ENCODE assay signal across 10 cellular contexts in the genomic region with DNA sequence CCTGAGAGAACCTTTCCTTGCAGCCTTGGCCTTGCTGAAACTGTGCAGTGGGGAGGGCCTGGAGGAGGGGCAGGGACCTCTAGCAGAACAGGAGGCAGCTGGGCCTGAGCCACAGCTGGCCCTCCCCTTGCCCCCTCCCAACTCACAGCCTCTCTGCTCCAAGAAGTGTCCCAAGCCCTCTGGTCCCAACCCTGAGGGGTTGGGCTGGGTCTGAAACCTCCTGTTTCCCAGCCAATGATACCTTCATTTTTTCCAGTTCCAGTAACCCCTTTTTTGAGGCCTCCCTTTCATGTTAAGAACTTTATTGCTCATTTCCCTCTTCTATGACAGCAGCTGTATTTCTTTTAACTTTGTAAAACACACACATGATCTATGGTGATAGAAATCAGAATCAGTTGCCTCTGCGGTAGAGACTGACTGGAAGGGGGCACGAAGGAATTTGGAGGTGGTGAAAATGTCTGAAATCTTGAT. TPM values are rescaled to one million over a fixed set of nuclear protein-coding genes. Genes with fewer than 3 reads are reported as not detected.
DNase-seq lines count a peak whose midpoint lies in the region; ATAC-seq, FAIRE-seq and TF ChIP-seq lines count a peak whose summit lies in the region.
"Had no signal": no experiment of that assay in that cellular context is flagged by ENCODE, and none has a peak within 500 bp of the region (broad histone marks: within the 10 kb centered on the region; RNA-seq: fewer than 3 reads in every experiment).

No MANE protein-coding gene starts in this region.

- ATAC-seq in gastrocnemius medialis (no peak), GM21423 (IDR thresholded peaks at IDR 0.05; ENCODE audit: unreplicated experiment) (no peak), GM18511 (IDR thresholded peaks at IDR 0.05; ENCODE audit: unreplicated experiment) (no peak)
- ATAC-seq: HepG2 had no signal

- no TSS peak for BruUV-seq in MCF 10A (replicated peaks; lab: Mats Ljungman, UMichigan)

- H3K4me3 ChIP-seq in esophagus muscularis mucosa (peak overlapping the region in 2 of 4 donors; percentile 12 to 31), gastrocnemius medialis (peak overlapping the region in 2 of 4 donors; percentile 34 to 45)

- intact Hi-C loops in esophagus muscularis mucosa (cut with DNase I) (no loop called here), gastrocnemius medialis (cut with DNase I; ENCODE audit: low total_unique reads) (no loop called here), MCF 10A (cut with micrococcal nuclease) (no loop called here)

- no peaks in the 10 kb centered on the region for H3K27me3 Mint-ChIP-seq in MCF 10A (ENCODE audit: insufficient read depth, unreplicated experiment)

- no peak for TF ChIP-seq EP300 in esophagus muscularis mucosa (IDR thresholded peaks at IDR 0.05)

- H3K4me1 ChIP-seq in esophagus muscularis mucosa, result peaks cover 58 to 81% (median 78%) of the 10 kb centered on the region in 4 donors
- peaks cover 48 to 54% of the 10 kb centered on the region in 2 donors for H3K4me1 ChIP-seq in gastrocnemius medialis

- TF ChIP-seq CTCF in esophagus muscularis mucosa (IDR thresholded peaks at IDR 0.05) (no peak), gastrocnemius medialis (IDR thresholded peaks at IDR 0.05 in 4 of 5, conservative IDR thresholded peaks at IDR 0.05 in 1 of 5) (no peak), MCF 10A (IDR thresholded peaks at IDR 0.05; ENCODE audit: unreplicated experiment) (no peak)

- WGBS in esophagus muscularis mucosa, result 69% methylated on average over 2 of the region's 2 CpGs

- H3K4me1 Mint-ChIP-seq in MCF 10A (ENCODE audit: insufficient read depth, unreplicated experiment), result peaks cover 28% of the 10 kb centered on the region

- POLR2A ChIA-PET in MCF 10A (lab: Yijun Ruan, JAX), result interaction anchor here (1.4 to 2.2 kb wide), 2 partner anchors 9 to 31 kb away, joined by 3 to 6 read pairs; no protein-coding TSS in a partner anchor

- in situ Hi-C loops in gastrocnemius medialis (cut with MboI; ENCODE audit: low sequenced_read_pairs in 4 of 4), result no loop called here

- CTCF ChIA-PET in MCF 10A (lab: Yijun Ruan, JAX), result no interaction called here

- TF ChIP-seq POLR2A in GM12891 (IDR thresholded peaks at IDR 0.05; ENCODE audit: low read depth, low read length) (no peak), esophagus muscularis mucosa (IDR thresholded peaks at IDR 0.05; ENCODE audit: low read depth) (no peak), gastrocnemius medialis (IDR thresholded peaks at IDR 0.05) (no peak)

- FAIRE-seq in GM12891 (lab: Jason Lieb, UNC), result peak; percentile 66
- FAIRE-seq: HepG2, keratinocyte had no signal

- H3K27ac ChIP-seq in esophagus muscularis mucosa (replicated peaks in 1 of 4), result peak overlapping the region; percentile 84 to 100 (median 98)
- peak overlapping the region; percentile 99 to 100 (median 100) for H3K27ac ChIP-seq in gastrocnemius medialis

- peaks cover 6% of the 10 kb centered on the region for H3K36me3 Mint-ChIP-seq in MCF 10A (ENCODE audit: insufficient read depth, unreplicated experiment)

- DNase-seq in GM12891 (ENCODE audit: insufficient read length, low spot score), result no peak
- peak; percentile 12 for DNase-seq in RPMI8226
- no peak for DNase-seq in esophagus muscularis mucosa (ENCODE audit: extremely low spot score)
- DNase-seq in gastrocnemius medialis, result no peak
- no peak for DNase-seq in MCF 10A (ENCODE audit: unreplicated experiment)
- no peak for DNase-seq in hippocampal formation (lab: John Stamatoyannopoulos, UW)

- H3K36me3 ChIP-seq in esophagus muscularis mucosa (no peaks in the 10 kb centered on the region), gastrocnemius medialis (no peaks in the 10 kb centered on the region)

- H3K27ac Mint-ChIP-seq in MCF 10A (ENCODE audit: low read depth, unreplicated experiment), result no peak overlapping the region

- H3K9me3 ChIP-seq in esophagus muscularis mucosa (no peaks in the 10 kb centered on the region), gastrocnemius medialis (no peaks in the 10 kb centered on the region)

- H3K4me3 Mint-ChIP-seq in MCF 10A (ENCODE audit: unreplicated experiment), result no peak overlapping the region

- no peaks in the 10 kb centered on the region for H3K9me3 Mint-ChIP-seq in MCF 10A (ENCODE audit: unreplicated experiment)

- H3K27me3 ChIP-seq in esophagus muscularis mucosa (no peaks in the 10 kb centered on the region), gastrocnemius medialis (no peaks in the 10 kb centered on the region)

TF ChIP-seq in GM12891, 5 proteins besides CTCF, POLR2A, EP300 and RAD21:
- TF ChIP-seq POU2F2 (IDR thresholded peaks at IDR 0.05; ENCODE audit: low read depth, low read length) (no peak), PAX5 (IDR thresholded peaks at IDR 0.05; ENCODE audit: insufficient read depth, low read length, severe bottlenecking) (no peak), SPI1 (IDR thresholded peaks at IDR 0.05; ENCODE audit: low read depth, low read length) (peak; percentile 32; the same call in 1 of the 2 replicates), POLR2AphosphoS5 (IDR thresholded peaks at IDR 0.05; ENCODE audit: low read depth, low read length) (no peak)

RNA-seq across cellular contexts. Expression of gene ARMC12, which starts 17.9 kb away (rescaled TPM):
- 0.83 TPM for polyA plus RNA-seq in GM12891 (2012; ENCODE audit: low read depth, missing spikeins)
- total RNA-seq in esophagus muscularis mucosa (1 to 10 TPM in 1 of 4 donors, under 1 TPM in 2, not detected in 1; 0.50 to 1.0 (median 0.83) TPM), gastrocnemius medialis (1 to 10 TPM in 1 of 4 donors, not detected in 3; 6.2 TPM), MCF 10A (2022) (2.3 and 2.6 TPM in 2 replicates)
- total RNA-seq: HepG2 had no signal

RNA-seq across cellular contexts. Expression of gene FKBP5, which starts 30.2 kb away (rescaled TPM):
- 36.6 TPM for polyA plus RNA-seq in GM12891 (2012; ENCODE audit: low read depth, missing spikeins)
- total RNA-seq in esophagus muscularis mucosa (100 to 1,000 TPM; 477 to 689 (median 593) TPM), gastrocnemius medialis (1,000 to 10,000 TPM in 2 of 4 donors, 100 to 1,000 TPM in 2; 665 to 1,753 (median 1,205) TPM), MCF 10A (2022) (304 and 387 TPM in 2 replicates)

RNA-seq across cellular contexts. Expression of gene CLPSL2, which starts 57.5 kb away (rescaled TPM):
- polyA plus RNA-seq in GM12891 (2012; ENCODE audit: low read depth, missing spikeins), result not detected
- total RNA-seq in esophagus muscularis mucosa (not detected), gastrocnemius medialis (not detected), MCF 10A (2022) (not detected in 2 replicates)
- total RNA-seq: HepG2 had no signal
- polyA plus RNA-seq: HepG2, keratinocyte had no signal
